1 cellular context compared by ENCODE assay signal in genomic region chr7:112500619-112501018, GRCh38.
TF ChIP-seq lines count a peak whose summit lies in the region.

No MANE protein-coding gene starts in this region.

TF ChIP-seq in H1, 55 proteins besides CTCF, POLR2A, EP300 and RAD21 (continued from another document):
- TF ChIP-seq TAF1 (IDR thresholded peaks at IDR 0.05; ENCODE audit: low read depth, low read length) (no peak), BCL11A (IDR thresholded peaks at IDR 0.05; ENCODE audit: low read depth in 2 of 2, low read length in 2 of 2) (no peak), CTBP2 (IDR thresholded peaks at IDR 0.05; ENCODE audit: borderline replicate concordance, insufficient read depth, insufficient read length, low read length) (no peak), CREB1 (IDR thresholded peaks at IDR 0.05) (no peak), EGR1 (IDR thresholded peaks at IDR 0.05; ENCODE audit: borderline replicate concordance, low read depth, low read length) (no peak), SIRT6 (IDR thresholded peaks at IDR 0.05; ENCODE audit: low read length) (no peak), KDM5A (IDR thresholded peaks at IDR 0.05; ENCODE audit: low read length) (no peak), CHD1 (IDR thresholded peaks at IDR 0.05; ENCODE audit: low read depth, low read length) (no peak), USF2 (IDR thresholded peaks at IDR 0.05; ENCODE audit: low read length) (no peak), NRF1 (IDR thresholded peaks at IDR 0.05; ENCODE audit: low read depth, low read length) (no peak), E2F6 (IDR thresholded peaks at IDR 0.05) (no peak)
TF ChIP-seq in H1: peak in this region for 0.
